Comparison of ENCODE assay signal across 23 cellular contexts in the genomic region with DNA sequence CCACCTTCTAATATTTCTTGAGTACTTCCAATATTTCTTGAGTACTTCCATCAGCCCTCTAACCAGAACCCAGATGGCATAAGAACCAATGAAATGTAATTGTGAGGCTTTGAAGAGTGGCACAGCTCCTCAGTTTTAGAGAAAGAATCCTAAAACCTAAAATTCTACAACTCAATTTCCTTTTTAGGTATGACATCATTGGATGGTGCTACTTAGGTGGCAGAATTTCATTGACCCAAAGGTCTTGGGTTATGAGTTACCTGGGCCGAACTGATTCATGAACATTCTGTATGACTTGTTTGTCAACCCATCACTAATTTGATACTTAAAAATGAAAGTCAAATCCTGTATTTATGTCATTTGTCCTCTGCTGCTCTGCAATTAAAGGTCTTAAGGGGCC.
"Had no signal": no experiment of that assay in that cellular context is flagged by ENCODE, and none has a peak within 500 bp of the region (broad histone marks: within the 10 kb centered on the region; RNA-seq: fewer than 3 reads in every experiment).

No MANE protein-coding gene starts in this region.

- DNase-seq: activated CD4-positive, alpha-beta memory T cell treated with anti-CD3 and anti-CD28 coated beads for 36 hours; activated CD4-positive, alpha-beta T cell treated with anti-CD3 and anti-CD28 coated beads for 48 hours; activated CD4-positive, CD25-positive, alpha-beta regulatory T cell treated with anti-CD3 and anti-CD28 coated beads, Interleukin-2, amount 50 U/mL, for 72 hours; activated CD8-positive, alpha-beta memory T cell treated with anti-CD3 and anti-CD28 coated beads for 24 hours; activated effector memory CD4-positive, alpha-beta T cell treated with Interleukin-2 at 50 U/mL for 16 hours; activated naive CD4-positive, alpha-beta T cell; activated T-cell treated with anti-CD3 and anti-CD28 coated beads, Interleukin-2, amount 50 U/mL, for 72 hours; amniotic stem cell; body of pancreas; central memory CD4-positive, alpha-beta T cell; Kasumi-1; NCI-H1048; NCI-H146; NCI-H187 treated with DMSO at 0.1 percent for 48 hours; NCI-H2081 treated with DMSO at 0.1 percent for 48 hours; NCI-H446; NCI-H524; Peyer's patch; SHP77 treated with DMSO at 0.1 percent for 48 hours had no signal

- H3K4me1 ChIP-seq: Peyer's patch had no signal

- H3K4me3 Mint-ChIP-seq: activated CD4-positive, alpha-beta memory T cell treated with anti-CD3 and anti-CD28 coated beads for 36 hours; activated naive CD4-positive, alpha-beta T cell treated with anti-CD3 and anti-CD28 coated beads, Interleukin-2, amount 50 U/mL, for 24 hours had no signal

- FAIRE-seq: bronchial epithelial cell had no signal

- H3K9me3 ChIP-seq: ascending aorta, body of pancreas, Peyer's patch had no signal

- H3K27ac Mint-ChIP-seq: activated naive CD4-positive, alpha-beta T cell treated with anti-CD3 and anti-CD28 coated beads, Interleukin-2, amount 50 U/mL, for 24 hours had no signal

- H3K27me3 Mint-ChIP-seq: activated CD4-positive, alpha-beta memory T cell treated with anti-CD3 and anti-CD28 coated beads for 36 hours; activated naive CD4-positive, alpha-beta T cell treated with anti-CD3 and anti-CD28 coated beads, Interleukin-2, amount 50 U/mL, for 24 hours had no signal

- H3K9me3 Mint-ChIP-seq: activated CD4-positive, alpha-beta memory T cell treated with anti-CD3 and anti-CD28 coated beads for 36 hours; activated naive CD4-positive, alpha-beta T cell treated with anti-CD3 and anti-CD28 coated beads, Interleukin-2, amount 50 U/mL, for 24 hours; activated T-cell treated with anti-CD3 and anti-CD28 coated beads, Interleukin-2, amount 50 U/mL, for 72 hours had no signal

- H3K27me3 ChIP-seq: ascending aorta, body of pancreas, Peyer's patch had no signal

- ATAC-seq: body of pancreas had no signal

- H3K4me3 ChIP-seq: ascending aorta, body of pancreas, coronary artery, Peyer's patch had no signal

- H3K27ac ChIP-seq: ascending aorta, body of pancreas, coronary artery, Peyer's patch had no signal
